24 cellular contexts compared by ENCODE assay signal in the genomic region with DNA sequence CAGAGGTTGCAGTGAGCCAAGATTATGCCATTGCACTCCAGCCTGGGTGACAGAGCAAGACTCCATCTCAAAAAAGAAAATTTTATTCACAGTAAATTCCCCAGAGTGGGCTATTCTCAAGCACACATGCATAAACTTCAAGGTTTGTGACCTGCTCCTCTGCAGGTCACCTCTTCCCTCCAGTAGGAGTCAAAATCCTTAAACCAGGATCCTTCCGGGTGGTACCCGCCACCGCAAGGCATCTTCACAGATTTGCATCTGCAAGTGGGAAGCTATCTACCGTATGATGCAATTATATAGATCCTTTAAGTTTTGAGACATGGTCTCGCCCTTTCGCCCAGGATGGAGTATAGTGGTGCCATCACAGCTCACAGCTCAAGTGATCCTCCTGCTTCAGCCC. TPM values are rescaled to one million over a fixed set of nuclear protein-coding genes. Genes with fewer than 3 reads are reported as not detected.
DNase-seq lines count a peak whose midpoint lies in the region; TF ChIP-seq lines count a peak whose summit lies in the region.
"Had no signal": no experiment of that assay in that cellular context is flagged by ENCODE, and none has a peak within 500 bp of the region (broad histone marks: within the 10 kb centered on the region; RNA-seq: fewer than 3 reads in every experiment).

No MANE protein-coding gene starts in this region.

- H3K4me1 Mint-ChIP-seq in activated CD4-positive, alpha-beta memory T cell treated with anti-CD3 and anti-CD28 coated beads, Interleukin-2, amount 10 ng/mL, durations not matched to agents 7 days and 5 days, result peaks cover 42% of the 10 kb centered on the region

- H3K14ac ChIP-seq in trophoblast cell (ENCODE audit: low read length), result no peak overlapping the region

- POLR2A ChIA-PET in HEK293 (lab: Yijun Ruan, JAX), result interaction anchor here (0.5 to 7.4 kb wide), 9 partner anchors 8 to 216 kb away, joined by 3 to 159 read pairs (median 5); a partner anchor contains a TSS
- POLR2A ChIA-PET in activated CD4-positive, alpha-beta memory T cell treated with anti-CD3 and anti-CD28 coated beads, Interleukin-2, amount 10 ng/mL, durations not matched to agents 7 days and 5 days (lab: Charles Lee), result interaction anchor here (1.3 to 4.6 kb wide), 5 partner anchors 8 to 100 kb away, joined by 3 to 34 read pairs (median 4); no protein-coding TSS in a partner anchor

- no peak overlapping the region for H2AFZ ChIP-seq in trophoblast cell (ENCODE audit: insufficient read depth, low read length, poor library complexity)

- H3K9me3 ChIP-seq in HEK293 (ENCODE audit: control insufficient read depth, insufficient read depth, low read depth, low read length), result no peaks in the 10 kb centered on the region
- no peaks in the 10 kb centered on the region for H3K9me3 ChIP-seq in trophoblast cell (ENCODE audit: insufficient read depth, low read depth, low read length)
- H3K9me3 ChIP-seq in Peyer's patch, result no peaks in the 10 kb centered on the region
- H3K9me3 ChIP-seq: body of pancreas, left lung, MG63, ovary, tibial nerve had no signal

- H3K79me2 ChIP-seq in trophoblast cell (ENCODE audit: control insufficient read depth, insufficient read depth, low read length, poor library complexity), result peaks cover 16% of the 10 kb centered on the region

- no peak overlapping the region for H2AK5ac ChIP-seq in trophoblast cell (ENCODE audit: low read length)

- H3K27me3 ChIP-seq in trophoblast cell (ENCODE audit: insufficient read depth, low read length) (no peaks in the 10 kb centered on the region), Peyer's patch (no peaks in the 10 kb centered on the region)
- H3K27me3 ChIP-seq: body of pancreas, left lung, MG63, ovary, tibial nerve had no signal

- H2BK12ac ChIP-seq in trophoblast cell (ENCODE audit: low read length), result no peak overlapping the region

- H3K27ac ChIP-seq in C4-2B (peak overlapping the region; percentile 98), HEK293 (ENCODE audit: extremely low read depth, low read depth, low read length) (peak overlapping the region; percentile 37), trophoblast cell (ENCODE audit: low read depth, low read length) (no peak overlapping the region), Peyer's patch (peak overlapping the region in 2 of 4 donors; percentile 22 to 31)
- H3K27ac ChIP-seq: ovary, WERI-Rb-1 had no signal

- no peaks in the 10 kb centered on the region for H3K9me3 Mint-ChIP-seq in activated CD4-positive, alpha-beta memory T cell treated with anti-CD3 and anti-CD28 coated beads, Interleukin-2, amount 10 ng/mL, durations not matched to agents 7 days and 5 days
- H3K9me3 Mint-ChIP-seq: dendritic cell treated with granulocyte-macrophage colony-stimulating factor and Interleukin-4, amounts not matched to agents 40 ng/mL and 50 ng/mL, for 4 days had no signal

- CTCF ChIA-PET in HEK293 (lab: Yijun Ruan, JAX), result interaction anchor here (0.6 to 2.2 kb wide), 5 partner anchors 53 to 681 kb away, joined by 3 to 10 read pairs (median 3); a partner anchor contains a TSS
- CTCF ChIA-PET in activated CD4-positive, alpha-beta memory T cell treated with anti-CD3 and anti-CD28 coated beads, Interleukin-2, amount 10 ng/mL, durations not matched to agents 7 days and 5 days (lab: Charles Lee), result no interaction called here

- H3K27ac Mint-ChIP-seq in activated CD4-positive, alpha-beta memory T cell treated with anti-CD3 and anti-CD28 coated beads, Interleukin-2, amount 10 ng/mL, durations not matched to agents 7 days and 5 days, result peak overlapping the region; percentile 45
- H3K27ac Mint-ChIP-seq: dendritic cell treated with granulocyte-macrophage colony-stimulating factor and Interleukin-4, amounts not matched to agents 40 ng/mL and 50 ng/mL, for 4 days had no signal

- TF ChIP-seq CTCF in C4-2B (conservative IDR thresholded peaks at IDR 0.05) (no peak), HEK293 (tag by site-specific recombination; IDR thresholded peaks at IDR 0.05) (no peak), GM20000 (IDR thresholded peaks at IDR 0.05; ENCODE audit: extremely low read depth, missing control alignments) (no peak), Peyer's patch (IDR thresholded peaks at IDR 0.05) (no peak)

- H3K23ac ChIP-seq in trophoblast cell (ENCODE audit: low read length), result no peak overlapping the region

- no peak overlapping the region for H4K91ac ChIP-seq in trophoblast cell (ENCODE audit: low read depth, low read length)

- H3K4me2 ChIP-seq in trophoblast cell (ENCODE audit: low read length), result no peak overlapping the region

- H3K4me3 Mint-ChIP-seq in activated CD4-positive, alpha-beta memory T cell treated with anti-CD3 and anti-CD28 coated beads, Interleukin-2, amount 10 ng/mL, durations not matched to agents 7 days and 5 days, result no peak overlapping the region
- H3K4me3 Mint-ChIP-seq: dendritic cell treated with granulocyte-macrophage colony-stimulating factor and Interleukin-4, amounts not matched to agents 40 ng/mL and 50 ng/mL, for 4 days had no signal

- H3K18ac ChIP-seq in trophoblast cell (ENCODE audit: low read length), result no peak overlapping the region

- no peak overlapping the region for H2BK5ac ChIP-seq in trophoblast cell (ENCODE audit: low read depth, low read length, poor library complexity)

- no CpG with 5 or more reads among the region's 6 CpGs for WGBS in trophoblast cell (ENCODE audit: extremely low coverage, insufficient coverage, insufficient read length)

- H3K27me3 Mint-ChIP-seq in activated CD4-positive, alpha-beta memory T cell treated with anti-CD3 and anti-CD28 coated beads, Interleukin-2, amount 10 ng/mL, durations not matched to agents 7 days and 5 days, result no peaks in the 10 kb centered on the region
- H3K27me3 Mint-ChIP-seq: dendritic cell treated with granulocyte-macrophage colony-stimulating factor and Interleukin-4, amounts not matched to agents 40 ng/mL and 50 ng/mL, for 4 days had no signal

- H3K9ac ChIP-seq in trophoblast cell (ENCODE audit: low read length), result no peak overlapping the region

- H3K4me1 ChIP-seq in HEK293 (ENCODE audit: control insufficient read depth, insufficient read depth, low read length), result peaks cover 19% of the 10 kb centered on the region
- H3K4me1 ChIP-seq in trophoblast cell (ENCODE audit: control insufficient read depth in 1 of 2, insufficient read depth in 2 of 2, low read length in 2 of 2), result peaks cover 39 to 54% of the 10 kb centered on the region in 2 experiments
- H3K4me1 ChIP-seq in Peyer's patch, result peaks cover 0 to 26% (median 4%) of the 10 kb centered on the region in 4 donors

- intact Hi-C loops in posterior vena cava (cut with DNase I), result loop anchor here (5.0 to 10.0 kb wide), 3 partner anchors 100 to 1968 kb away; a partner anchor contains a TSS

- no peak overlapping the region for H3K4me3 ChIP-seq in HEK293 (ENCODE audit: low read depth, low read length)
- no peak overlapping the region for H3K4me3 ChIP-seq in trophoblast cell (ENCODE audit: low read depth, low read length)
- H3K4me3 ChIP-seq in Peyer's patch, result no peak overlapping the region
- H3K4me3 ChIP-seq: body of pancreas, left lung, MG63, ovary, skin epidermis, tibial nerve had no signal

- H4K8ac ChIP-seq in trophoblast cell (ENCODE audit: low read depth, low read length), result no peak overlapping the region

- H3K36me3 Mint-ChIP-seq in activated CD4-positive, alpha-beta memory T cell treated with anti-CD3 and anti-CD28 coated beads, Interleukin-2, amount 10 ng/mL, durations not matched to agents 7 days and 5 days (ENCODE audit: low read depth), result peaks cover 53% of the 10 kb centered on the region

- H4K12ac ChIP-seq in trophoblast cell (ENCODE audit: low read depth, low read length), result no peak overlapping the region

- peaks cover 51% of the 10 kb centered on the region for H3K79me1 ChIP-seq in trophoblast cell (ENCODE audit: low read length)

- no peak overlapping the region for H2BK120ac ChIP-seq in trophoblast cell (ENCODE audit: insufficient read depth, low read length, poor library complexity)

- no peak for TF ChIP-seq POLR2A in Peyer's patch (IDR thresholded peaks at IDR 0.05)

- H3K4ac ChIP-seq in trophoblast cell (ENCODE audit: low read depth, low read length), result no peak overlapping the region

- no peak for DNase-seq in activated CD4-positive, alpha-beta memory T cell treated with anti-CD3 and anti-CD28 coated beads, Interleukin-2, amount 10 ng/mL, durations not matched to agents 7 days and 5 days
- peak; percentile 24 to 53 for DNase-seq in trophoblast cell
- no peak for DNase-seq in GM20000 (ENCODE audit: low spot score)
- no peak for DNase-seq in cerebellar cortex (ENCODE audit: low spot score)
- no peak for DNase-seq in posterior vena cava (ENCODE audit: low spot score)
- no peak for DNase-seq in Peyer's patch
- DNase-seq: activated naive CD4-positive, alpha-beta T cell treated with Interleukin-2 at 50 U/mL for 16 hours; body of pancreas; C1 segment of cervical spinal cord; DMS153; HCEC 1CT; left lung; MG63; NCI-H1694; NCI-H226; RPMI8226; WERI-Rb-1 had no signal

- H3K36me3 ChIP-seq in HEK293 (ENCODE audit: control insufficient read depth in 2 of 2, insufficient read depth in 1 of 2, low read length in 2 of 2) (peaks cover 51 to 60% of the 10 kb centered on the region in 2 experiments), trophoblast cell (ENCODE audit: control insufficient read depth in 1 of 2, insufficient read depth in 2 of 2, low read length in 2 of 2) (peaks cover 33 to 36% of the 10 kb centered on the region in 2 experiments), Peyer's patch (peaks cover 0 to 42% (median 0%) of the 10 kb centered on the region in 3 donors)
- H3K36me3 ChIP-seq: ovary had no signal

RNA-seq across cellular contexts. Expression of a gene that starts 3.0 kb away (rescaled TPM):
- total RNA-seq in activated CD4-positive, alpha-beta memory T cell treated with anti-CD3 and anti-CD28 coated beads, Interleukin-2, amount 10 ng/mL, durations not matched to agents 7 days and 5 days, result 100 to 1,000 TPM; 188 to 195 TPM
- polyA plus RNA-seq in trophoblast cell (2013), result 186 and 200 TPM in 2 replicates
- 100 to 1,000 TPM; 100 to 158 TPM for total RNA-seq in posterior vena cava
- total RNA-seq in Peyer's patch, result 100 to 1,000 TPM; 138 to 276 (median 156) TPM

RNA-seq across cellular contexts. Expression of a gene that starts 15.2 kb away (rescaled TPM):
- total RNA-seq in activated CD4-positive, alpha-beta memory T cell treated with anti-CD3 and anti-CD28 coated beads, Interleukin-2, amount 10 ng/mL, durations not matched to agents 7 days and 5 days, result 100 to 1,000 TPM; 457 to 464 TPM
- 227 and 231 TPM in 2 replicates for polyA plus RNA-seq in trophoblast cell (2013)
- total RNA-seq in posterior vena cava (100 to 1,000 TPM; 191 to 194 TPM), Peyer's patch (100 to 1,000 TPM; 149 to 229 (median 186) TPM)

RNA-seq across cellular contexts. Expression of a gene that starts 21.8 kb away (rescaled TPM):
- total RNA-seq in activated CD4-positive, alpha-beta memory T cell treated with anti-CD3 and anti-CD28 coated beads, Interleukin-2, amount 10 ng/mL, durations not matched to agents 7 days and 5 days, result under 1 TPM; 0.81 to 0.93 TPM
- 0.10 and 0.19 TPM in 2 replicates for polyA plus RNA-seq in trophoblast cell (2013)
- total RNA-seq in posterior vena cava, result under 1 TPM in 1 of 2 donors, not detected in 1; 0.86 TPM
- 1,000 to 10,000 TPM; 1,215 to 4,170 (median 2,579) TPM for total RNA-seq in Peyer's patch

RNA-seq across cellular contexts. Expression of a gene that starts 43.5 kb away (rescaled TPM):
- total RNA-seq in activated CD4-positive, alpha-beta memory T cell treated with anti-CD3 and anti-CD28 coated beads, Interleukin-2, amount 10 ng/mL, durations not matched to agents 7 days and 5 days, result 10 to 100 TPM; 79.9 to 82.2 TPM
- 0.99 and 1.1 TPM in 2 replicates for polyA plus RNA-seq in trophoblast cell (2013)
- 1 to 10 TPM; 5.8 to 6.1 TPM for total RNA-seq in posterior vena cava
- 10 to 100 TPM in 1 of 4 donors, 1 to 10 TPM in 3; 4.6 to 22.3 (median 7.2) TPM for total RNA-seq in Peyer's patch

RNA-seq across cellular contexts. Expression of a gene that starts 45.6 kb away (rescaled TPM):
- not detected for total RNA-seq in activated CD4-positive, alpha-beta memory T cell treated with anti-CD3 and anti-CD28 coated beads, Interleukin-2, amount 10 ng/mL, durations not matched to agents 7 days and 5 days
- polyA plus RNA-seq in trophoblast cell (2013), result not detected in 2 replicates
- total RNA-seq in posterior vena cava, result not detected
- not detected for total RNA-seq in Peyer's patch
- total RNA-seq: body of pancreas, HT1080, left lung, ovary, tibial nerve had no signal
- polyA plus RNA-seq: ovary had no signal

Comparison
In these comparisons a context has a peak if more than half of its experiments do, and no peak if none do; other contexts are left out.
1. DNase-seq: peak in trophoblast cell (2 of 2); none in activated CD4-positive, alpha-beta memory T cell treated with anti-CD3 and anti-CD28 coated beads, Interleukin-2, amount 10 ng/mL, durations not matched to agents 7 days and 5 days (single experiment), GM20000 (single experiment), cerebellar cortex (single experiment), posterior vena cava (single experiment) and Peyer's patch (0 of 3).
2. RNA of a gene that starts 21.8 kb away (total RNA-seq): 1,215 to 4,170 TPM in Peyer's patch; 0.81 to 0.93 TPM in activated CD4-positive, alpha-beta memory T cell treated with anti-CD3 and anti-CD28 coated beads, Interleukin-2, amount 10 ng/mL, durations not matched to agents 7 days and 5 days and 0.86 TPM in posterior vena cava; every median in the first group is over 100 times any median in the second.